Comparison of ENCODE assay signal across 12 cellular contexts in the genomic region with DNA sequence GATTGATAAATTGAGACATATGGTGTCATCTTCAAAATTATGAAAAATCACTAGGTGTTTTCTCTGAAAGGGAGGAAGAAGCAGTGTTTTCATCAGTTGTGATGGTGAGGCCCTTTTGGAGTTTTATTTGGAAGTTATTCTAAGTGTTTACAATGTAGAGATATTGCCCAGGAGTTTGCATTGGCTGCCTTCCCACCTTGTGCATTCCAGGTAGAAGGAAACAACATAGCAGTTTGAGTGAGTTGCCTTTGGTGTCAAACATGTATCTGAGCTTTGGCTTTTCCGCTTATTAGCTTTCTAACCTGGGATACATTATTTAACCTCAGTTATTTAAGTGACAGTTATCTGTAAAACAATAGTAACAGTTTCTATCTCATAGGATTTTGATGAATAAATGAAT.
"Had no signal": no experiment of that assay in that cellular context is flagged by ENCODE, and none has a peak within 500 bp of the region (broad histone marks: within the 10 kb centered on the region; RNA-seq: fewer than 3 reads in every experiment).

No MANE protein-coding gene starts in this region.

- H3K27me3 Mint-ChIP-seq: activated naive CD4-positive, alpha-beta T cell treated with anti-CD3 and anti-CD28 coated beads, Interleukin-2, amount 10 ng/mL, durations not matched to agents 7 days and 5 days; naive thymus-derived CD4-positive, alpha-beta T cell; progenitor cell of endocrine pancreas; type B pancreatic cell had no signal

- H3K27me3 ChIP-seq: ascending aorta, gastrocnemius medialis had no signal

- H3K9me3 ChIP-seq: ascending aorta, gastrocnemius medialis had no signal

- H3K36me3 ChIP-seq: gastrocnemius medialis had no signal

- DNase-seq: activated naive CD4-positive, alpha-beta T cell treated with anti-CD3 and anti-CD28 coated beads, Interleukin-2, amount 10 ng/mL, durations not matched to agents 7 days and 5 days; gastrocnemius medialis; naive thymus-derived CD4-positive, alpha-beta T cell; right cardiac atrium; stimulated activated CD4-positive, alpha-beta T cell treated with anti-CD3 and anti-CD28 coated beads, Interleukin-15, amount 100 ng/mL, for 24 hours; stimulated activated CD4-positive, alpha-beta T cell treated with anti-CD3 and anti-CD28 coated beads, Interleukin-4, amount 100 ng/mL, for 1 hour had no signal

- H3K4me3 Mint-ChIP-seq: activated naive CD4-positive, alpha-beta T cell treated with anti-CD3 and anti-CD28 coated beads, Interleukin-2, amount 10 ng/mL, durations not matched to agents 7 days and 5 days; type B pancreatic cell had no signal

- H3K27ac ChIP-seq: ascending aorta, gastrocnemius medialis had no signal

- FAIRE-seq: islet of Langerhans had no signal

- H3K4me3 ChIP-seq: ascending aorta, gastrocnemius medialis, skin epidermis had no signal

- ATAC-seq: gastrocnemius medialis had no signal

- H3K27ac Mint-ChIP-seq: activated naive CD4-positive, alpha-beta T cell treated with anti-CD3 and anti-CD28 coated beads, Interleukin-2, amount 10 ng/mL, durations not matched to agents 7 days and 5 days; activated T-helper 2 cell treated with anti-CD3 and anti-CD28 coated beads, Interferon-gamma antibody, Interleukin-2, Interleukin-4, amounts not matched to agents 10 μg/mL and 5 μg/mL and 100 μg/mL, durations not matched to agents 14 hours and 24 hours and 36 hours; progenitor cell of endocrine pancreas; type B pancreatic cell had no signal

- H3K36me3 Mint-ChIP-seq: activated naive CD4-positive, alpha-beta T cell treated with anti-CD3 and anti-CD28 coated beads, Interleukin-2, amount 10 ng/mL, durations not matched to agents 7 days and 5 days had no signal

- H3K4me1 ChIP-seq: gastrocnemius medialis had no signal
